In genomic region chr3:4306860-4307259, GRCh38 we compare ENCODE assay signal across 16 cellular contexts. TPM values are rescaled to one million over a fixed set of nuclear protein-coding genes. Genes with fewer than 3 reads are reported as not detected.
DNase-seq lines count a peak whose midpoint lies in the region; ATAC-seq and TF ChIP-seq lines count a peak whose summit lies in the region.
"Had no signal": no experiment of that assay in that cellular context is flagged by ENCODE, and none has a peak within 500 bp of the region (broad histone marks: within the 10 kb centered on the region; RNA-seq: fewer than 3 reads in every experiment).

No MANE protein-coding gene starts in this region.

- peak; percentile 16 for ATAC-seq in Right ventricle myocardium inferior
- no peak for ATAC-seq in Right ventricle myocardium superior (ENCODE audit: poor library complexity)
- no peak for ATAC-seq in HG02571 (IDR thresholded peaks at IDR 0.05; ENCODE audit: unreplicated experiment)
- ATAC-seq: activated T-cell treated with anti-CD3 and anti-CD28 coated beads, Interleukin-2, amount 50 U/mL, for 72 hours; PC-3 had no signal

- no peak overlapping the region for H3K4me2 ChIP-seq in hepatocyte

- no peak for DNase-seq in Right ventricle myocardium inferior (ENCODE audit: missing footprints)
- no peak for DNase-seq in Right ventricle myocardium superior
- DNase-seq in hepatocyte (ENCODE audit: low spot score) = no peak
- DNase-seq in sigmoid colon = no peak
- DNase-seq in SHP77 treated with DMSO at 0.1 percent for 48 hours (lab: John Stamatoyannopoulos, UW) = no peak
- no peak for DNase-seq in nephron progenitor cell
- no peak for DNase-seq in GM10248 (ENCODE audit: extremely low spot score)
- DNase-seq: activated T-cell treated with anti-CD3 and anti-CD28 coated beads, Interleukin-2, amount 50 U/mL, for 72 hours; brain microvascular endothelial cell; COR-L47; NCI-H2171; PC-3; stimulated activated naive CD4-positive, alpha-beta T cell; T-helper 1 cell had no signal

- H3K4me3 ChIP-seq in hepatocyte (no peak overlapping the region), sigmoid colon (no peak overlapping the region)

- H3K36me3 ChIP-seq in hepatocyte (replicated peaks; ENCODE audit: insufficient read depth, low read depth) = no peaks in the 10 kb centered on the region
- no peaks in the 10 kb centered on the region for H3K36me3 ChIP-seq in sigmoid colon
- H3K36me3 ChIP-seq: brain microvascular endothelial cell had no signal

- H4K20me1 ChIP-seq in hepatocyte (ENCODE audit: insufficient read depth, poor library complexity, severe bottlenecking) = peaks cover 5% of the 10 kb centered on the region

- TF ChIP-seq CTCF in hepatocyte (IDR thresholded peaks at IDR 0.05; ENCODE audit: poor library complexity) (no peak), sigmoid colon (IDR thresholded peaks at IDR 0.05) (no peak), nephron progenitor cell (IDR thresholded peaks at IDR 0.05) (no peak), GM10248 (IDR thresholded peaks at IDR 0.05; ENCODE audit: control extremely low read depth, extremely low read depth, low read depth, missing control alignments) (no peak)

- no peaks in the 10 kb centered on the region for H3K27me3 ChIP-seq in hepatocyte
- H3K27me3 ChIP-seq in sigmoid colon = no peaks in the 10 kb centered on the region
- H3K27me3 ChIP-seq: brain microvascular endothelial cell had no signal

- no peak overlapping the region for H2AFZ ChIP-seq in hepatocyte

- CTCF ChIA-PET in GM10248 (lab: Yijun Ruan, JAX) = interaction anchor here (1.1 to 2.0 kb wide), 3 partner anchors 16 to 44 kb away, joined by 3 to 5 read pairs (median 4); no protein-coding TSS in a partner anchor

- TF ChIP-seq POLR2A in sigmoid colon (IDR thresholded peaks at IDR 0.05) = no peak

- H3K9me3 Mint-ChIP-seq in nephron progenitor cell = peaks cover 55% of the 10 kb centered on the region
- H3K9me3 Mint-ChIP-seq: activated T-cell treated with anti-CD3 and anti-CD28 coated beads, Interleukin-2, amount 50 U/mL, for 72 hours had no signal

- peaks cover 5% of the 10 kb centered on the region for H3K27me3 Mint-ChIP-seq in nephron progenitor cell (ENCODE audit: low read depth, poor library complexity)

- no peak overlapping the region for H3K4me3 Mint-ChIP-seq in nephron progenitor cell
- H3K4me3 Mint-ChIP-seq: activated T-cell treated with anti-CD3 and anti-CD28 coated beads, Interleukin-2, amount 50 U/mL, for 72 hours had no signal

- peaks cover 56% of the 10 kb centered on the region for H3K4me1 Mint-ChIP-seq in nephron progenitor cell

- 81% methylated on average over 2 of the region's 2 CpGs for WGBS in hepatocyte (ENCODE audit: low lambda C conversion rate, missing lambda C conversion rate)
- 89 to 95% methylated on average over 2 of the region's 2 CpGs for WGBS in sigmoid colon, 2 donors

- POLR2A ChIA-PET in GM10248 (lab: Yijun Ruan, JAX) = no interaction called here

- intact Hi-C loops in Right ventricle myocardium inferior (cut with DNase I) (no loop called here), Right ventricle myocardium superior (cut with DNase I) (no loop called here), sigmoid colon (cut with DNase I) (no loop called here)

- TF ChIP-seq EP300 in sigmoid colon (IDR thresholded peaks at IDR 0.05) = no peak

- H3K9me2 ChIP-seq in hepatocyte (replicated peaks; ENCODE audit: insufficient read depth) = no peaks in the 10 kb centered on the region

- H3K27ac ChIP-seq in hepatocyte (peak overlapping the region; percentile 67), sigmoid colon (peak overlapping the region; percentile 62 to 96 (median 92))
- H3K27ac ChIP-seq: 22Rv1, brain microvascular endothelial cell had no signal

- H3K27ac Mint-ChIP-seq in nephron progenitor cell = no peak overlapping the region
- H3K27ac Mint-ChIP-seq: activated T-cell treated with anti-CD3 and anti-CD28 coated beads, Interleukin-2, amount 50 U/mL, for 72 hours had no signal

- H3K36me3 Mint-ChIP-seq in nephron progenitor cell (ENCODE audit: low read depth) = peaks cover 84% of the 10 kb centered on the region

- peaks cover 55% of the 10 kb centered on the region for H3K79me2 ChIP-seq in hepatocyte

- H3K4me1 ChIP-seq in hepatocyte (ENCODE audit: insufficient read depth) (peaks cover 21% of the 10 kb centered on the region), sigmoid colon (peaks cover 0 to 51% (median 45%) of the 10 kb centered on the region in 4 donors)

- H3K9me3 ChIP-seq in hepatocyte (ENCODE audit: low read depth) = no peaks in the 10 kb centered on the region
- no peaks in the 10 kb centered on the region for H3K9me3 ChIP-seq in sigmoid colon

RNA-seq across cellular contexts. Expression of gene SETMAR, which starts 3.7 kb away (rescaled TPM):
- total RNA-seq in Right ventricle myocardium inferior (15.9 TPM), Right ventricle myocardium superior (15.4 TPM), hepatocyte (15.4 and 23.4 TPM in 2 replicates), sigmoid colon (10 to 100 TPM; 15.3 to 36.4 (median 28.6) TPM)
- polyA plus RNA-seq in hepatocyte (13.5 and 16.5 TPM in 2 replicates), sigmoid colon (10 to 100 TPM in 2 of 3 donors, 1 to 10 TPM in 1; 8.8 to 12.6 (median 10.6) TPM)
